1 cellular context compared by ENCODE assay signal in the genomic region with DNA sequence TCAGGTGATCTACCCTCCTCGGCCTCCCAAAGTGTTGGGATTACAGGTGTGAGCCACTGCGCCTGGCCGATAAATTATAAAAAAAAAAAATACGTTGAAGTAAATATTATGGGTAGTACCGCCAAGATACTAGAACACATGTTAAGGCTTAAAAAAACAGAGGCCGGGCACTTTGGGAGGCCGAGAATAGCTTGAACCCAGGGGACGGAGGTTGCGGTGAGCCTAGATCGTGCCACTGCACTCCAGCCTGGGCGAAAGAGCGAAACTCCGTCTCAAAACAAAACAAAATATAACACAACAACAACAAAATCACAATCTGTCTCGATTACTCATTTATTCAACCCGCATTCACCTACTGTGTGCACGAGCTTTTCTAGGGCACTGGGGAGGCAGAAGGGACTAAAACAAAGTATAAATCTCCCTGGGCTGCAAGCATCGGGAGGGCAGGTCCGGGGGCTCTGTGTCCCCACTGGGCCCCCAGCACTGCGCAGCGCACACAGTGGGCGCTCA.
TF ChIP-seq lines count a peak whose summit lies in the region.

No MANE protein-coding gene starts in this region.

TF ChIP-seq in HCT116, 20 proteins besides CTCF, POLR2A, EP300 and RAD21 (continued from another document):
- TF ChIP-seq, protein P1, sequence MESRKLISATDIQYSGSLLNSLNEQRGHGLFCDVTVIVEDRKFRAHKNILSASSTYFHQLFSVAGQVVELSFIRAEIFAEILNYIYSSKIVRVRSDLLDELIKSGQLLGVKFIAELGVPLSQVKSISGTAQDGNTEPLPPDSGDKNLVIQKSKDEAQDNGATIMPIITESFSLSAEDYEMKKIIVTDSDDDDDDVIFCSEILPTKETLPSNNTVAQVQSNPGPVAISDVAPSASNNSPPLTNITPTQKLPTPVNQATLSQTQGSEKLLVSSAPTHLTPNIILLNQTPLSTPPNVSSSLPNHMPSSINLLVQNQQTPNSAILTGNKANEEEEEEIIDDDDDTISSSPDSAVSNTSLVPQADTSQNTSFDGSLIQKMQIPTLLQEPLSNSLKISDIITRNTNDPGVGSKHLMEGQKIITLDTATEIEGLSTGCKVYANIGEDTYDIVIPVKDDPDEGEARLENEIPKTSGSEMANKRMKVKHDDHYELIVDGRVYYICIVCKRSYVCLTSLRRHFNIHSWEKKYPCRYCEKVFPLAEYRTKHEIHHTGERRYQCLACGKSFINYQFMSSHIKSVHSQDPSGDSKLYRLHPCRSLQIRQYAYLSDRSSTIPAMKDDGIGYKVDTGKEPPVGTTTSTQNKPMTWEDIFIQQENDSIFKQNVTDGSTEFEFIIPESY (IDR thresholded peaks at IDR 0.05; ENCODE audit: extremely low read depth, insufficient replicate concordance, low read length) = no peak
- TF ChIP-seq SIN3A (IDR thresholded peaks at IDR 0.05; ENCODE audit: low read depth) = no peak
- TF ChIP-seq ZNF274 (IDR thresholded peaks at IDR 0.05; ENCODE audit: low read depth, low read length) = no peak
- TF ChIP-seq SP1 (IDR thresholded peaks at IDR 0.05; ENCODE audit: low read depth) = no peak
- TF ChIP-seq, protein P2, sequence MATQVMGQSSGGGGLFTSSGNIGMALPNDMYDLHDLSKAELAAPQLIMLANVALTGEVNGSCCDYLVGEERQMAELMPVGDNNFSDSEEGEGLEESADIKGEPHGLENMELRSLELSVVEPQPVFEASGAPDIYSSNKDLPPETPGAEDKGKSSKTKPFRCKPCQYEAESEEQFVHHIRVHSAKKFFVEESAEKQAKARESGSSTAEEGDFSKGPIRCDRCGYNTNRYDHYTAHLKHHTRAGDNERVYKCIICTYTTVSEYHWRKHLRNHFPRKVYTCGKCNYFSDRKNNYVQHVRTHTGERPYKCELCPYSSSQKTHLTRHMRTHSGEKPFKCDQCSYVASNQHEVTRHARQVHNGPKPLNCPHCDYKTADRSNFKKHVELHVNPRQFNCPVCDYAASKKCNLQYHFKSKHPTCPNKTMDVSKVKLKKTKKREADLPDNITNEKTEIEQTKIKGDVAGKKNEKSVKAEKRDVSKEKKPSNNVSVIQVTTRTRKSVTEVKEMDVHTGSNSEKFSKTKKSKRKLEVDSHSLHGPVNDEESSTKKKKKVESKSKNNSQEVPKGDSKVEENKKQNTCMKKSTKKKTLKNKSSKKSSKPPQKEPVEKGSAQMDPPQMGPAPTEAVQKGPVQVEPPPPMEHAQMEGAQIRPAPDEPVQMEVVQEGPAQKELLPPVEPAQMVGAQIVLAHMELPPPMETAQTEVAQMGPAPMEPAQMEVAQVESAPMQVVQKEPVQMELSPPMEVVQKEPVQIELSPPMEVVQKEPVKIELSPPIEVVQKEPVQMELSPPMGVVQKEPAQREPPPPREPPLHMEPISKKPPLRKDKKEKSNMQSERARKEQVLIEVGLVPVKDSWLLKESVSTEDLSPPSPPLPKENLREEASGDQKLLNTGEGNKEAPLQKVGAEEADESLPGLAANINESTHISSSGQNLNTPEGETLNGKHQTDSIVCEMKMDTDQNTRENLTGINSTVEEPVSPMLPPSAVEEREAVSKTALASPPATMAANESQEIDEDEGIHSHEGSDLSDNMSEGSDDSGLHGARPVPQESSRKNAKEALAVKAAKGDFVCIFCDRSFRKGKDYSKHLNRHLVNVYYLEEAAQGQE (IDR thresholded peaks at IDR 0.05; ENCODE audit: low read depth) = no peak
- TF ChIP-seq CBX3 (IDR thresholded peaks at IDR 0.05; ENCODE audit: low read depth) = no peak
- no peak for TF ChIP-seq EZH2 (IDR thresholded peaks at IDR 0.05)
- no peak for TF ChIP-seq YY1 (IDR thresholded peaks at IDR 0.05; ENCODE audit: extremely low read depth, insufficient replicate concordance, low read depth, low read length)
- no peak for TF ChIP-seq SRF (IDR thresholded peaks at IDR 0.05; ENCODE audit: low read depth)
- no peak for TF ChIP-seq ZFX (IDR thresholded peaks at IDR 0.05)
